In the genomic region with DNA sequence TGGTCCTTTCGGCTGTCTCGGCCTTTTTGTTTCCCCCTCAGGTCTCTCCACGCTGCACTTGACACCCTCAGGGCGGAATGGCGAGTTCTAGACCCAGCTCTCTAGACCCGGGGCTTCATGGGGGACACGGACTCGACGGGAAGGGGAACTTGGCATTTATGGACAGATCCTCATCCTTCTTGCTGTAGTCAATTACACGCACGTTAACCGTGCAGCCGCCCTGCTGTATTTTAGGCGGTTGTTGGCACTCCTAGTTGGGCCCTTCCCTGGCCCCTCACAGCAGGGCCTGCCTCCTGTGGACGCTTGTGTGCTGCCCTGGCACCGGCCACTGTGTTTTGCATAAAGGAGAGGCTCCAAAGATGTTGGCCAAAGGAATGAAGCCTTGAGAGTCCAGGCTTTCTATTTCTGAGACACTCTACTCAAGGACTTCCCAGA, we compare ENCODE assay signal across 8 cellular contexts. TPM values are rescaled to one million over a fixed set of nuclear protein-coding genes. Genes with fewer than 3 reads are reported as not detected.
A peak's percentile ranks its signal among the peaks of the same experiment; 100 is the strongest.
DNase-seq lines count a peak whose midpoint lies in the region; ATAC-seq and TF ChIP-seq lines count a peak whose summit lies in the region.

No MANE protein-coding gene starts in this region.

- in situ Hi-C loops in GM13977 (cut with MboI; ENCODE audit: low pct_unique_long_range_greater_than_20kb, low sequenced_read_pairs, unreplicated experiment): no loop called here

- TF ChIP-seq CTCF in GM13977 (IDR thresholded peaks at IDR 0.05; ENCODE audit: extremely low read depth, insufficient read depth, missing control alignments) (no peak), PC-9 (conservative IDR thresholded peaks at IDR 0.05) (no peak), left lung (IDR thresholded peaks at IDR 0.05) (no peak)

- no TSS peak for BruUV-seq in PC-9 (replicated peaks; lab: Mats Ljungman, UMichigan)

- no peaks in the 10 kb centered on the region for H3K9me3 ChIP-seq in PC-9 (ENCODE audit: insufficient read depth, low read depth)
- no peaks in the 10 kb centered on the region for H3K9me3 ChIP-seq in left lung
- H3K9me3 ChIP-seq in stomach smooth muscle (ENCODE audit: control insufficient read depth in 2 of 2, low read length in 2 of 2): no peaks in the 10 kb centered on the region

- H3K27me3 ChIP-seq in ACC112 (ENCODE audit: insufficient read depth, low read length) (no peaks in the 10 kb centered on the region), PC-9 (ENCODE audit: insufficient read depth, low read depth) (no peaks in the 10 kb centered on the region), left lung (no peaks in the 10 kb centered on the region), stomach smooth muscle (ENCODE audit: control insufficient read depth in 1 of 2, insufficient read depth in 2 of 2, low read length in 2 of 2) (no peaks in the 10 kb centered on the region)

- no peaks in the 10 kb centered on the region for H4K20me1 ChIP-seq in PC-9 (ENCODE audit: insufficient read depth)

- CTCF ChIA-PET in PC-9 (lab: Charles Lee): no interaction called here

- H3K4me1 ChIP-seq in ACC112 (ENCODE audit: control insufficient read depth, insufficient read depth, low read length, unreplicated experiment) (peaks cover 10% of the 10 kb centered on the region), PC-9 (replicated peaks; ENCODE audit: insufficient read depth) (peaks cover 11% of the 10 kb centered on the region), left lung (peaks cover 5 to 16% of the 10 kb centered on the region in 2 donors), stomach smooth muscle (ENCODE audit: control insufficient read depth, insufficient read depth, low read length) (peaks cover 6% of the 10 kb centered on the region)

- DNase-seq in GM13977 (ENCODE audit: low spot score) (peak; percentile 42), PC-9 (peak in 1 of 2 experiments; percentile 9), cerebellar cortex (ENCODE audit: low spot score) (peak; percentile 19), left lung (peak; percentile 82 to 85)

- H3K4me3 ChIP-seq in ACC112 (ENCODE audit: low read depth, low read length) (peak overlapping the region; percentile 86), PC-9 (peak overlapping the region; percentile 88; the same call in 1 of the 2 replicates), left lung (peak overlapping the region; percentile 63 to 79), stomach smooth muscle (ENCODE audit: low read length in 2 of 2) (peak overlapping the region; percentile 93 to 98)

- peak overlapping the region; percentile 81; the same call in 1 of the 2 replicates for H3K4me2 ChIP-seq in PC-9

- ATAC-seq in left lung: peak; percentile 70
- no peak for ATAC-seq in HG03439 (IDR thresholded peaks at IDR 0.05; ENCODE audit: unreplicated experiment)
- ATAC-seq in GM19395 (IDR thresholded peaks at IDR 0.05; ENCODE audit: unreplicated experiment): no peak

- H3K9me2 ChIP-seq in PC-9 (ENCODE audit: insufficient read depth): no peaks in the 10 kb centered on the region

- H3K27ac ChIP-seq in ACC112 (ENCODE audit: low read depth, low read length): no peak overlapping the region
- H3K27ac ChIP-seq in PC-9: no peak overlapping the region
- H3K27ac ChIP-seq in left lung: peak overlapping the region; percentile 91 to 97
- H3K27ac ChIP-seq in stomach smooth muscle (ENCODE audit: low read length): peak overlapping the region; percentile 92

- intact Hi-C loops in PC-9 (cut with micrococcal nuclease; ENCODE audit: unreplicated experiment): loop anchor here (5.0 kb wide), 1 partner anchor 101 kb away; a partner anchor contains a TSS
- intact Hi-C loops in left lung (cut with DNase I): loop anchor here in 1 of 2 donors (10.0 kb wide), 1 partner anchor 212 kb away; no protein-coding TSS in a partner anchor

- H3K79me2 ChIP-seq in ACC112 (ENCODE audit: control insufficient read depth, insufficient read depth, low read length, unreplicated experiment) (peaks cover 38% of the 10 kb centered on the region), PC-9 (ENCODE audit: low read depth) (peaks cover 35% of the 10 kb centered on the region)

- peak overlapping the region; percentile 76 for H2AFZ ChIP-seq in ACC112 (ENCODE audit: low read length, unreplicated experiment)
- no peak overlapping the region for H2AFZ ChIP-seq in PC-9

- POLR2A ChIA-PET in PC-9 (lab: Charles Lee; ENCODE audit: unreplicated experiment): no interaction called here

- H3K9ac ChIP-seq in stomach smooth muscle (ENCODE audit: low read length in 2 of 2): peak overlapping the region; percentile 75 to 97

- H3K36me3 ChIP-seq in ACC112 (ENCODE audit: insufficient read depth, low read length) (peaks cover 4% of the 10 kb centered on the region; the same call in 1 of the 2 replicates), PC-9 (ENCODE audit: low read depth) (no peaks in the 10 kb centered on the region), left lung (peaks cover 0 to 5% of the 10 kb centered on the region in 2 donors), stomach smooth muscle (ENCODE audit: control insufficient read depth in 2 of 2, insufficient read depth in 2 of 2, low read length in 2 of 2) (no peaks in the 10 kb centered on the region)

- H3F3A ChIP-seq in PC-9 (ENCODE audit: insufficient read depth, low read depth): peaks cover 8% of the 10 kb centered on the region; the same call in 1 of the 2 replicates

RNA-seq across cellular contexts. Expression of a gene that starts 0.6 kb away (rescaled TPM):
- total RNA-seq in PC-9 (2021) (21.1 and 24.3 TPM in 2 replicates), left lung (10 to 100 TPM; 45.7 to 81.4 TPM)

Comparison
In these comparisons a context has a peak if more than half of its experiments do, and no peak if none do; other contexts are left out.
1. H3K27ac ChIP-seq: peak in left lung (2 of 2) and stomach smooth muscle (single experiment); none in ACC112 (single experiment) and PC-9 (single experiment).
2. Peak in every context shown above with its lines, with median percentiles within 50 percentile points of each other: H3K4me3 ChIP-seq.